ENCODE assay signal across 8 cellular contexts in the genomic region with DNA sequence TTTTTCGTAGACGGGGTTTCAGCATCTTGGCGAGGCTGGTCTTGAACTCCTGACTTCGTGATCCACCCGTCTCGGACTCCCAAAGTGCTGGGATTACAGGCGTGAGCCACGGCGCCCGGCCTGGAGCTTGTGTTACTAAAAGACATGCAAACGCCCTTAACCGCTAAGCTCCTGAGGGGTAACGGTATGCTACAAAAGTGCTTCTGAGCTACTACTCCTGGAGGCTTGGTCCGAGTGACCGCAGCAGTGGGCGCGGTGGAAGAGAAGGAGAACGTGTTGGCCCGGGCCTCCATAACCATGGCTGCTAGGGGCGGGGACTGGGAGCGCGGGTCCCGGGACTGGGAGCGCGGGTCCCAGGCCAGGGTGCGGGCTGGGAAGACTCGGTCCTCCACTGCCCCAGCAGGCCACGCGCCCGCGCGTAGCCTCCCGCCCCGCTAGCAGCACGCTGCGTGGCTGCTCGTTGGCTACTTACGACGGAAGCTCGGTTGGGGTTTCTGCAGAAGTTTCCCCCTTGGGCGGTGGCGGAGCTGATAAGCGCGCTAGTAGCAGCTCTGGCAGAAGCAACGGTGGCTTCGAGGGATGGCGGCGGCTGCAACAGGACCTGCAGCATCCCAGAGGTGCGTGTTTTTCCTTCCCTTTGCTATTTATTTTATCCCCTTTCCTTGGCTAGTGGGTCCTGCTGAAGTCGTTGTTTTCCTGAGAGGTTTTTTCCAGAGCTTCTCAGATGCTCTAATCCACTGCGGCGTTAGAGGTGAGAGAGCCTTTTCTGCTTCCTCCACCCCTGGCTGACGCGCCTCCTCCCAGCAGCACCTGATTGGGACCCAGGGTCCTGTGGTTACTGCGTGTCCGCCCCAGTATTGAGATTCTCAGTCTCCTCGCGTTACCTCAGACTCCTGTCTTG.
DNase-seq lines count a peak whose midpoint lies in the region; ATAC-seq and TF ChIP-seq lines count a peak whose summit lies in the region.

No MANE protein-coding gene starts in this region.

- H3K4me3 Mint-ChIP-seq in activated T-helper 1 cell treated with anti-CD3 and anti-CD28 coated beads, Interleukin-12 subunit alpha, Interleukin-12 subunit beta, Interleukin-2, Interleukin-4 antibody, amounts not matched to agents 30 ng/mL and 10 ng/mL and 1 ng/mL, durations not matched to agents 14 hours and 24 hours and 36 hours = peak overlapping the region; percentile 87

- H3K36me3 ChIP-seq in HUES48 (ENCODE audit: control insufficient read depth, insufficient read depth, low read length) = 0 out of 2 replicates have a peak, but pooled peaks cover 3% of the 10 kb centered on the region
- no peaks in the 10 kb centered on the region for H3K36me3 ChIP-seq in Peyer's patch
- no peaks in the 10 kb centered on the region for H3K36me3 ChIP-seq in esophagus squamous epithelium
- H3K36me3 ChIP-seq in muscle layer of colon (ENCODE audit: insufficient read depth, low read length) = no peaks in the 10 kb centered on the region

- 0 to 1% methylated on average over 22 to 29 of the region's 58 CpGs for WGBS in esophagus squamous epithelium, 2 donors

- no peaks in the 10 kb centered on the region for H3K36me3 Mint-ChIP-seq in activated T-helper 1 cell treated with anti-CD3 and anti-CD28 coated beads, Interleukin-12 subunit alpha, Interleukin-12 subunit beta, Interleukin-2, Interleukin-4 antibody, amounts not matched to agents 30 ng/mL and 10 ng/mL and 1 ng/mL, durations not matched to agents 14 hours and 24 hours and 36 hours (ENCODE audit: low read depth)

- H3K27ac ChIP-seq in HUES48 (ENCODE audit: low read depth, low read length) (peak overlapping the region; percentile 90), Peyer's patch (peak overlapping the region; percentile 58 to 86 (median 75)), esophagus squamous epithelium (peak overlapping the region; percentile 54 to 83 (median 70)), muscle layer of colon (ENCODE audit: low read depth, low read length) (peak overlapping the region; percentile 78)

- H3K4me3 ChIP-seq in HUES48 (ENCODE audit: low read depth, low read length) = peak overlapping the region; percentile 82
- peak overlapping the region; percentile 63 to 88 (median 68) for H3K4me3 ChIP-seq in Peyer's patch
- peak overlapping the region; percentile 40 to 73 (median 60) for H3K4me3 ChIP-seq in esophagus squamous epithelium
- peak overlapping the region; percentile 76 to 95 for H3K4me3 ChIP-seq in muscle layer of colon (ENCODE audit: low read depth in 1 of 2, low read length in 2 of 2)

- H3K9me3 ChIP-seq in HUES48 (ENCODE audit: control insufficient read depth, insufficient read depth, low read length) (no peaks in the 10 kb centered on the region), Peyer's patch (no peaks in the 10 kb centered on the region), esophagus squamous epithelium (no peaks in the 10 kb centered on the region), muscle layer of colon (ENCODE audit: low read length) (no peaks in the 10 kb centered on the region)

- intact Hi-C loops in activated T-helper 1 cell treated with anti-CD3 and anti-CD28 coated beads, Interleukin-12 subunit alpha, Interleukin-12 subunit beta, Interleukin-2, Interleukin-4 antibody, amounts not matched to agents 30 ng/mL and 10 ng/mL and 1 ng/mL, durations not matched to agents 14 hours and 24 hours and 36 hours (cut with micrococcal nuclease) = loop anchor here (1.0 to 5.0 kb wide), 4 partner anchors 13 to 381 kb away; no protein-coding TSS in a partner anchor
- intact Hi-C loops in esophagus squamous epithelium (cut with DNase I) = no loop called here

- H3K27me3 ChIP-seq in HUES48 (ENCODE audit: control insufficient read depth, insufficient read depth, low read length) (no peaks in the 10 kb centered on the region), Peyer's patch (no peaks in the 10 kb centered on the region), esophagus squamous epithelium (no peaks in the 10 kb centered on the region), muscle layer of colon (ENCODE audit: control insufficient read depth in 1 of 2, insufficient read depth in 2 of 2, low read length in 2 of 2) (no peaks in the 10 kb centered on the region)

- no peaks in the 10 kb centered on the region for H3K9me3 Mint-ChIP-seq in activated T-helper 1 cell treated with anti-CD3 and anti-CD28 coated beads, Interleukin-12 subunit alpha, Interleukin-12 subunit beta, Interleukin-2, Interleukin-4 antibody, amounts not matched to agents 30 ng/mL and 10 ng/mL and 1 ng/mL, durations not matched to agents 14 hours and 24 hours and 36 hours

- TF ChIP-seq POLR2A in Peyer's patch (IDR thresholded peaks at IDR 0.05) (peak; percentile 25), esophagus squamous epithelium (IDR thresholded peaks at IDR 0.05) (peak in 2 of 4 donors; percentile 36 to 40)

- peaks cover 17% of the 10 kb centered on the region for H3K27me3 Mint-ChIP-seq in activated T-helper 1 cell treated with anti-CD3 and anti-CD28 coated beads, Interleukin-12 subunit alpha, Interleukin-12 subunit beta, Interleukin-2, Interleukin-4 antibody, amounts not matched to agents 30 ng/mL and 10 ng/mL and 1 ng/mL, durations not matched to agents 14 hours and 24 hours and 36 hours (ENCODE audit: insufficient read depth)

- DNase-seq in Daoy (ENCODE audit: low read depth) (peak; percentile 97), Peyer's patch (peak; percentile 83 to 91 (median 85)), esophagus squamous epithelium (lab: John Stamatoyannopoulos, UW) (peak; percentile 19)
- peak; percentile 67 for DNase-seq in activated T-helper 1 cell treated with anti-CD3 and anti-CD28 coated beads, Interleukin-12 subunit alpha, Interleukin-12 subunit beta, Interleukin-2, Interleukin-4 antibody, amounts not matched to agents 30 ng/mL and 10 ng/mL and 1 ng/mL, durations not matched to agents 14 hours and 24 hours and 36 hours (ENCODE audit: low spot score)
- peak; percentile 64 for DNase-seq in stimulated activated CD8-positive, alpha-beta memory T cell treated with anti-CD3 and anti-CD28 coated beads, Interleukin-4, amount 100 ng/mL, for 24 hours (ENCODE audit: low read depth)

- peak in 1 of 6 experiments; percentile 8 for TF ChIP-seq CTCF in Peyer's patch (IDR thresholded peaks at IDR 0.05)
- peak in 1 of 6 experiments; percentile 3 for TF ChIP-seq CTCF in esophagus squamous epithelium (IDR thresholded peaks at IDR 0.05)

- H3K4me1 ChIP-seq in HUES48 (ENCODE audit: control insufficient read depth, insufficient read depth, low read length) (peaks cover 3% of the 10 kb centered on the region; the same call in 1 of the 2 replicates), Peyer's patch (peaks cover 0 to 13% (median 3%) of the 10 kb centered on the region in 4 donors), esophagus squamous epithelium (peaks cover 0 to 27% (median 4%) of the 10 kb centered on the region in 3 donors), muscle layer of colon (ENCODE audit: insufficient read depth, low read length) (peaks cover 6% of the 10 kb centered on the region)

- no peak for ATAC-seq in HG03045 (IDR thresholded peaks at IDR 0.05; ENCODE audit: unreplicated experiment)

- H3K9ac ChIP-seq in HUES48 (ENCODE audit: low read depth, low read length) (peak overlapping the region; percentile 55), muscle layer of colon (ENCODE audit: low read length) (peak overlapping the region; percentile 89)

- peaks cover 18% of the 10 kb centered on the region for H3K4me1 Mint-ChIP-seq in activated T-helper 1 cell treated with anti-CD3 and anti-CD28 coated beads, Interleukin-12 subunit alpha, Interleukin-12 subunit beta, Interleukin-2, Interleukin-4 antibody, amounts not matched to agents 30 ng/mL and 10 ng/mL and 1 ng/mL, durations not matched to agents 14 hours and 24 hours and 36 hours (ENCODE audit: low read depth)

- peak overlapping the region; percentile 92 for H3K27ac Mint-ChIP-seq in activated T-helper 1 cell treated with anti-CD3 and anti-CD28 coated beads, Interleukin-12 subunit alpha, Interleukin-12 subunit beta, Interleukin-2, Interleukin-4 antibody, amounts not matched to agents 30 ng/mL and 10 ng/mL and 1 ng/mL, durations not matched to agents 14 hours and 24 hours and 36 hours

Comparison
In these comparisons a context has a peak if more than half of its experiments do, and no peak if none do; other contexts are left out.
1. DNase-seq: peak in every context shown above with its lines; median percentile 97 in Daoy; 85 in Peyer's patch; 67 in activated T-helper 1 cell treated with anti-CD3 and anti-CD28 coated beads, Interleukin-12 subunit alpha, Interleukin-12 subunit beta, Interleukin-2, Interleukin-4 antibody, amounts not matched to agents 30 ng/mL and 10 ng/mL and 1 ng/mL, durations not matched to agents 14 hours and 24 hours and 36 hours; 64 in stimulated activated CD8-positive, alpha-beta memory T cell treated with anti-CD3 and anti-CD28 coated beads, Interleukin-4, amount 100 ng/mL, for 24 hours; 19 in esophagus squamous epithelium.